10 cellular contexts compared by ENCODE assay signal in the genomic region with DNA sequence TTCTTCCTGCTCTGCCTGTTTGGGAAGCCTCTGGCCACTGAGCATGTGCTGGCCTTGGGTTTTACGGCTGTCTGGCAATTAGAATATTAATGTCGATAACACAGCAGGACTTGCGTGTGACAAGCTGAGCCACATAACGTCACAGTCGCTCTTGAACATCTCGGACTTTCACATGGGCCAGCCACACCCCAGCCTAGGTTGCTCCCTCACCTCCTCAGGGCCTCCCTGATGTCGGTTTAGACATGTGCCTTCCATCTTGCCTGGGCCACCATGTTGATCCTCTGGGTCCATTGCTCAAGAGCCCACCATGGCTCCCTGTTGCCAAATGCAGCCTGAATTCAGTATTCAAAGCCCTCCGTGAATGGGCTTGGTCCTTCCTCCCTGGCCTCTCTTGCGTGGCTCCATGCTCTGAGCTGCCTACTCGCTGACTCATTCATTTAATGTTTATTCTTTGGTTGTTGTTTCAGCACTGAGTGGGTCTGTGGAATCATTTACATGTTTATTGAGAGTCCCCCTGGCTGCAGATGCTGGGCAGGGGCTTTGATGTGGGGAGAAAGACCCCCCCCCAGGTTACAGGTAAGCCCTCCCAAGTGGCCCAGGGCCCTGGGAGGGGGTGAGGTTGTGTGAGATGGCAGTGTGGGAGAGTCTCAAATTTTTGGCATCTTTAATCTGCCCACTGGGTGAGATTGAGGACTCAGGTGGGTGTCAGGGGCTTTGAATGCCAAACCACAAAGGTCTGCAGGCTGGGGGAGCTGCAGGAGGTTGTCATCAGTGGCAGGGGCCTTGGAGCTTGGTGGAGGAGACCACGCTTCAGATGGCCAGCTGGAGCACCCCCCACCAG.
A peak's percentile ranks its signal among the peaks of the same experiment; 100 is the strongest.
DNase-seq lines count a peak whose midpoint lies in the region; ATAC-seq, FAIRE-seq and TF ChIP-seq lines count a peak whose summit lies in the region.
"Had no signal": no experiment of that assay in that cellular context is flagged by ENCODE, and none has a peak within 500 bp of the region (broad histone marks: within the 10 kb centered on the region; RNA-seq: fewer than 3 reads in every experiment).

No MANE protein-coding gene starts in this region.

- 12% methylated on average over 10 of the region's 11 CpGs for WGBS in A549 (ENCODE audit: missing lambda C conversion rate)

- H3K27ac ChIP-seq in A549 (peak overlapping the region; percentile 89), foreskin keratinocyte (no peak overlapping the region)

- POLR2A ChIA-PET in A549 (lab: Yijun Ruan, JAX), result interaction anchor here (0.6 kb wide), 1 partner anchor 23 kb away, joined by 3 read pairs; no protein-coding TSS in a partner anchor
- POLR2A ChIA-PET in activated CD8-positive, alpha-beta T cell treated with anti-CD3 and anti-CD28 coated beads for 36 hours (lab: Charles Lee), result no interaction called here

- peak; percentile 18 for FAIRE-seq in A549 (lab: Jason Lieb, UNC)

- CTCF ChIA-PET in A549 (lab: Yijun Ruan, JAX), result interaction anchor here (0.7 to 3.4 kb wide), 6 partner anchors 23 to 262 kb away, joined by 3 to 19 read pairs (median 4); no protein-coding TSS in a partner anchor
- CTCF ChIA-PET in activated CD8-positive, alpha-beta T cell treated with anti-CD3 and anti-CD28 coated beads for 36 hours (lab: Charles Lee), result interaction anchor here (1.0 kb wide), 1 partner anchor 23 kb away, joined by 4 read pairs; no protein-coding TSS in a partner anchor

- H3K4me1 Mint-ChIP-seq in activated CD8-positive, alpha-beta T cell treated with anti-CD3 and anti-CD28 coated beads for 36 hours (ENCODE audit: low read depth), result peaks cover 85% of the 10 kb centered on the region

- no peaks in the 10 kb centered on the region for H3K27me3 ChIP-seq in foreskin keratinocyte

- H3K36me3 Mint-ChIP-seq in activated CD8-positive, alpha-beta T cell treated with anti-CD3 and anti-CD28 coated beads for 36 hours (ENCODE audit: low read depth), result peaks cover 9% of the 10 kb centered on the region

- H3K4me3 ChIP-seq in A549, result 0 out of 3 replicates have a peak overlapping the region, but pooled peaks have one; percentile 1
- H3K4me3 ChIP-seq: smooth muscle cell had no signal

- peak in 1 of 2 experiments; percentile 47; a peak in 1 of 5 replicates for TF ChIP-seq EP300 in A549 (IDR thresholded peaks at IDR 0.05)

- peak overlapping the region; percentile 79 for H3K4me2 ChIP-seq in A549
- H3K4me2 ChIP-seq: smooth muscle cell had no signal

- TF ChIP-seq CTCF in A549 (IDR thresholded peaks at IDR 0.05) (no peak), foreskin keratinocyte (conservative IDR thresholded peaks at IDR 0.05) (no peak)
- no peak for TF ChIP-seq CTCF in activated CD8-positive, alpha-beta T cell treated with anti-CD3 and anti-CD28 coated beads for 36 hours (IDR thresholded peaks at IDR 0.05)

- H3K4me1 ChIP-seq in A549 (peaks cover 100% of the 10 kb centered on the region), foreskin keratinocyte (peaks cover 16% of the 10 kb centered on the region)

- intact Hi-C loops in activated CD8-positive, alpha-beta T cell treated with anti-CD3 and anti-CD28 coated beads for 36 hours (cut with micrococcal nuclease), result no loop called here

- no peak for TF ChIP-seq POLR2A in A549 (IDR thresholded peaks at IDR 0.05; ENCODE audit: low read length)

- H3K27me3 Mint-ChIP-seq in activated CD8-positive, alpha-beta T cell treated with anti-CD3 and anti-CD28 coated beads for 36 hours, result no peaks in the 10 kb centered on the region

- H3K27ac Mint-ChIP-seq in activated CD8-positive, alpha-beta T cell treated with anti-CD3 and anti-CD28 coated beads for 36 hours, result peak overlapping the region; percentile 77

- no peaks in the 10 kb centered on the region for H3K9me3 ChIP-seq in A549

- DNase-seq in A549 (ENCODE audit: low read depth in 1 of 2, low spot score in 1 of 2), result peak; percentile 70 to 87
- peak; percentile 76 for DNase-seq in EL
- DNase-seq in activated CD8-positive, alpha-beta T cell treated with anti-CD3 and anti-CD28 coated beads for 36 hours, result no peak
- DNase-seq in foreskin keratinocyte, result peak in 1 of 2 donors; percentile 25
- no peak for DNase-seq in NCI-H1694 (lab: John Stamatoyannopoulos, UW)
- DNase-seq: DMS 273 treated with DMSO at 0.1 percent for 48 hours had no signal

- no peak overlapping the region for H3K4me3 Mint-ChIP-seq in activated CD8-positive, alpha-beta T cell treated with anti-CD3 and anti-CD28 coated beads for 36 hours

- H3K9me3 Mint-ChIP-seq in activated CD8-positive, alpha-beta T cell treated with anti-CD3 and anti-CD28 coated beads for 36 hours, result no peaks in the 10 kb centered on the region

- ATAC-seq in A549 (peak; percentile 63 to 79), foreskin keratinocyte (peak; percentile 21), HG02571 (IDR thresholded peaks at IDR 0.05; ENCODE audit: unreplicated experiment) (no peak), HG03442 (IDR thresholded peaks at IDR 0.05; ENCODE audit: unreplicated experiment) (no peak), GM19397 (IDR thresholded peaks at IDR 0.05; ENCODE audit: unreplicated experiment) (no peak)
- ATAC-seq in activated CD8-positive, alpha-beta T cell treated with anti-CD3 and anti-CD28 coated beads for 36 hours, result peak; percentile 15

- TF ChIP-seq RAD21 in A549 (conservative IDR thresholded peaks at IDR 0.05 in 1 of 2, IDR thresholded peaks at IDR 0.05 in 1 of 2), result no peak; a peak in 2 of 5 replicates

TF ChIP-seq in A549, 52 proteins besides CTCF, POLR2A, EP300 and RAD21:
- peak in 1 of 2 experiments; percentile 35; a peak in 1 of 5 replicates for TF ChIP-seq JUN (IDR thresholded peaks at IDR 0.05)
- peak; percentile 68 for TF ChIP-seq JUNB (IDR thresholded peaks at IDR 0.05)
- no peak for TF ChIP-seq ZNF302 (CRISPR knock-in tag; IDR thresholded peaks at IDR 0.05)
- TF ChIP-seq GATA3 (IDR thresholded peaks at IDR 0.05; ENCODE audit: borderline replicate concordance), result peak; percentile 51; the same call in 1 of the 2 replicates
- TF ChIP-seq CEBPB (IDR thresholded peaks at IDR 0.05), result peak in 1 of 2 experiments; percentile 75; a peak in 2 of 4 replicates
- TF ChIP-seq, protein P1, sequence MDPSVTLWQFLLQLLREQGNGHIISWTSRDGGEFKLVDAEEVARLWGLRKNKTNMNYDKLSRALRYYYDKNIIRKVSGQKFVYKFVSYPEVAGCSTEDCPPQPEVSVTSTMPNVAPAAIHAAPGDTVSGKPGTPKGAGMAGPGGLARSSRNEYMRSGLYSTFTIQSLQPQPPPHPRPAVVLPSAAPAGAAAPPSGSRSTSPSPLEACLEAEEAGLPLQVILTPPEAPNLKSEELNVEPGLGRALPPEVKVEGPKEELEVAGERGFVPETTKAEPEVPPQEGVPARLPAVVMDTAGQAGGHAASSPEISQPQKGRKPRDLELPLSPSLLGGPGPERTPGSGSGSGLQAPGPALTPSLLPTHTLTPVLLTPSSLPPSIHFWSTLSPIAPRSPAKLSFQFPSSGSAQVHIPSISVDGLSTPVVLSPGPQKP (IDR thresholded peaks at IDR 0.05; ENCODE audit: low read depth, low read length), result no peak
- peak; percentile 62 for TF ChIP-seq ZFP36 (IDR thresholded peaks at IDR 0.05; ENCODE audit: borderline replicate concordance, partially characterized antibody)
- peak; percentile 64; the same call in 1 of the 2 replicates for TF ChIP-seq FOSL2 (IDR thresholded peaks at IDR 0.05)
- TF ChIP-seq FOSL2 (CRISPR knock-in tag; IDR thresholded peaks at IDR 0.05), result peak; percentile 61
- TF ChIP-seq, protein P2, sequence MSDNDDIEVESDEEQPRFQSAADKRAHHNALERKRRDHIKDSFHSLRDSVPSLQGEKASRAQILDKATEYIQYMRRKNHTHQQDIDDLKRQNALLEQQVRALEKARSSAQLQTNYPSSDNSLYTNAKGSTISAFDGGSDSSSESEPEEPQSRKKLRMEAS (IDR thresholded peaks at IDR 0.05), result peak; percentile 84; the same call in 1 of the 2 replicates
- no peak for TF ChIP-seq CHD4 (IDR thresholded peaks at IDR 0.05; ENCODE audit: borderline replicate concordance)
- TF ChIP-seq, protein P3, sequence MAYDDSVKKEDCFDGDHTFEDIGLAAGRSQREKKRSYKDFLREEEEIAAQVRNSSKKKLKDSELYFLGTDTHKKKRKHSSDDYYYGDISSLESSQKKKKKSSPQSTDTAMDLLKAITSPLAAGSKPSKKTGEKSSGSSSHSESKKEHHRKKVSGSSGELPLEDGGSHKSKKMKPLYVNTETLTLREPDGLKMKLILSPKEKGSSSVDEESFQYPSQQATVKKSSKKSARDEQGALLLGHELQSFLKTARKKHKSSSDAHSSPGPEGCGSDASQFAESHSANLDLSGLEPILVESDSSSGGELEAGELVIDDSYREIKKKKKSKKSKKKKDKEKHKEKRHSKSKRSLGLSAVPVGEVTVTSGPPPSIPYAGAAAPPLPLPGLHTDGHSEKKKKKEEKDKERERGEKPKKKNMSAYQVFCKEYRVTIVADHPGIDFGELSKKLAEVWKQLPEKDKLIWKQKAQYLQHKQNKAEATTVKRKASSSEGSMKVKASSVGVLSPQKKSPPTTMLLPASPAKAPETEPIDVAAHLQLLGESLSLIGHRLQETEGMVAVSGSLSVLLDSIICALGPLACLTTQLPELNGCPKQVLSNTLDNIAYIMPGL (CRISPR knock-in tag; IDR thresholded peaks at IDR 0.05; ENCODE audit: borderline replicate concordance), result no peak
- TF ChIP-seq MAFK (IDR thresholded peaks at IDR 0.05; ENCODE audit: partially characterized antibody), result peak; percentile 70

Comparison
In these comparisons a context has a peak if more than half of its experiments do, and no peak if none do; other contexts are left out.
1. ATAC-seq: peak in A549 (2 of 2), activated CD8-positive, alpha-beta T cell treated with anti-CD3 and anti-CD28 coated beads for 36 hours (single experiment) and foreskin keratinocyte (single experiment); none in HG02571 (single experiment), HG03442 (single experiment) and GM19397 (single experiment).
2. DNase-seq: peak in A549 (2 of 2) and EL (single experiment); none in activated CD8-positive, alpha-beta T cell treated with anti-CD3 and anti-CD28 coated beads for 36 hours (single experiment) and NCI-H1694 (single experiment).